ENCODE assay signal across 1 cellular context in genomic region chr13:97194473-97194872, GRCh38.
TF ChIP-seq lines count a peak whose summit lies in the region.

No MANE protein-coding gene starts in this region.

TF ChIP-seq in K562, 482 proteins besides CTCF, POLR2A, EP300 and RAD21 (continued from another document):
- TF ChIP-seq TCF3 (CRISPR knock-in tag; IDR thresholded peaks at IDR 0.05) = peak; percentile 87
- TF ChIP-seq ARID1B (IDR thresholded peaks at IDR 0.05) = peak; percentile 89
- peak; percentile 70; the same call in 1 of the 2 replicates for TF ChIP-seq ESRRA (IDR thresholded peaks at IDR 0.05; ENCODE audit: borderline replicate concordance, low read depth)
- TF ChIP-seq KLF16 (IDR thresholded peaks at IDR 0.05) = peak; percentile 64; the same call in 1 of the 2 replicates
- TF ChIP-seq SPI1 (IDR thresholded peaks at IDR 0.05; ENCODE audit: borderline replicate concordance, low read depth, low read length) = no peak
- TF ChIP-seq HDAC6 (IDR thresholded peaks at IDR 0.05; ENCODE audit: low read depth, low read length) = no peak
- 0 out of 4 replicates have a peak, but pooled peaks of 1 of the 2 experiments have one; percentile 33 for TF ChIP-seq SRF (CRISPR knock-in tag; IDR thresholded peaks at IDR 0.05)
- peak; percentile 67 for TF ChIP-seq FOSL1 (tag; conservative IDR thresholded peaks at IDR 0.05)
- peak; percentile 33; the same call in 1 of the 2 replicates for TF ChIP-seq PML (IDR thresholded peaks at IDR 0.05; ENCODE audit: low read length)
- TF ChIP-seq TBL1XR1 (IDR thresholded peaks at IDR 0.05; ENCODE audit: low read length in 2 of 2) = peak in 1 of 2 experiments; percentile 59; a peak in 1 of 4 replicates
- TF ChIP-seq SRSF1 (IDR thresholded peaks at IDR 0.05; ENCODE audit: low read depth, low read length) = no peak
- no peak for TF ChIP-seq ZKSCAN3 (CRISPR knock-in tag; IDR thresholded peaks at IDR 0.05)
- TF ChIP-seq ZNF551 (CRISPR knock-in tag; IDR thresholded peaks at IDR 0.05) = no peak
- peak; percentile 71 for TF ChIP-seq SMARCA4 (IDR thresholded peaks at IDR 0.05)
- TF ChIP-seq HEY1 (CRISPR knock-in tag; IDR thresholded peaks at IDR 0.05; ENCODE audit: borderline replicate concordance) = no peak
- no peak for TF ChIP-seq SMARCC2 (IDR thresholded peaks at IDR 0.05; ENCODE audit: low read depth)
- peak; percentile 45; the same call in 1 of the 2 replicates for TF ChIP-seq STAT5A (IDR thresholded peaks at IDR 0.05; ENCODE audit: borderline replicate concordance, low read length)
- peak; percentile 71 for TF ChIP-seq DPF2 (IDR thresholded peaks at IDR 0.05)
- 0 out of 2 replicates have a peak, but pooled peaks have one; percentile 19 for TF ChIP-seq CREM (IDR thresholded peaks at IDR 0.05; ENCODE audit: low read depth)
- 0 out of 2 replicates have a peak, but pooled peaks have one; percentile 46 for TF ChIP-seq MBD2 (IDR thresholded peaks at IDR 0.05; ENCODE audit: borderline replicate concordance, low read depth)
- no peak for TF ChIP-seq RBM34 (IDR thresholded peaks at IDR 0.05; ENCODE audit: borderline replicate concordance, insufficient read depth, low read length)
- TF ChIP-seq RCOR1 (IDR thresholded peaks at IDR 0.05; ENCODE audit: borderline replicate concordance in 1 of 2, low read depth in 2 of 2, low read length in 2 of 2) = peak in 1 of 2 experiments; percentile 60; a peak in 1 of 4 replicates
- TF ChIP-seq NR2C2 (CRISPR knock-in tag; IDR thresholded peaks at IDR 0.05) = no peak
- 0 out of 2 replicates have a peak, but pooled peaks have one; percentile 19 for TF ChIP-seq NR2C2 (tag; IDR thresholded peaks at IDR 0.05)
- peak; percentile 84 for TF ChIP-seq ETV5 (CRISPR knock-in tag; IDR thresholded peaks at IDR 0.05; ENCODE audit: low read depth)
- TF ChIP-seq ZNF57 (CRISPR knock-in tag; IDR thresholded peaks at IDR 0.05) = no peak
- no peak for TF ChIP-seq NR1H2 (CRISPR knock-in tag; IDR thresholded peaks at IDR 0.05)
- TF ChIP-seq SOX6 (IDR thresholded peaks at IDR 0.05) = peak; percentile 59
- 0 out of 2 replicates have a peak, but pooled peaks have one; percentile 23 for TF ChIP-seq RNF2 (IDR thresholded peaks at IDR 0.05)
- no peak for TF ChIP-seq NKRF (IDR thresholded peaks at IDR 0.05; ENCODE audit: borderline replicate concordance)
- TF ChIP-seq KDM1A (IDR thresholded peaks at IDR 0.05) = peak in 1 of 2 experiments; percentile 17; a peak in 1 of 4 replicates
- TF ChIP-seq TEAD1 (CRISPR knock-in tag; IDR thresholded peaks at IDR 0.05) = peak; percentile 17 to 68; a peak in 3 of 4 replicates
- TF ChIP-seq TEAD4 (IDR thresholded peaks at IDR 0.05; ENCODE audit: low read length) = peak; percentile 88
- no peak for TF ChIP-seq TEAD4 (CRISPR knock-in tag; IDR thresholded peaks at IDR 0.05; ENCODE audit: borderline replicate concordance)
- peak in 1 of 2 experiments; percentile 59; a peak in 2 of 4 replicates for TF ChIP-seq TRIM24 (IDR thresholded peaks at IDR 0.05)
- peak; percentile 31 for TF ChIP-seq CCNT2 (IDR thresholded peaks at IDR 0.05; ENCODE audit: borderline replicate concordance, extremely low read depth, insufficient read length, low read depth, low read length)
- TF ChIP-seq CREBBP (IDR thresholded peaks at IDR 0.05; ENCODE audit: low read depth, low read length) = no peak
- TF ChIP-seq CTBP1 (IDR thresholded peaks at IDR 0.05; ENCODE audit: borderline replicate concordance) = peak; percentile 41; the same call in 1 of the 2 replicates
- TF ChIP-seq ETV1 (tag; conservative IDR thresholded peaks at IDR 0.05; ENCODE audit: low read depth) = peak; percentile 85
- TF ChIP-seq CBFA2T2 (conservative IDR thresholded peaks at IDR 0.05) = peak; percentile 73
- TF ChIP-seq SMARCE1 (IDR thresholded peaks at IDR 0.05) = peak; percentile 46; the same call in 1 of the 2 replicates
- TF ChIP-seq HMBOX1 (IDR thresholded peaks at IDR 0.05) = peak; percentile 71
- TF ChIP-seq ZNF77 (CRISPR knock-in tag; IDR thresholded peaks at IDR 0.05) = no peak
- no peak for TF ChIP-seq SIX5 (IDR thresholded peaks at IDR 0.05; ENCODE audit: borderline replicate concordance in 1 of 2, insufficient read depth in 1 of 2, low read depth in 1 of 2, low read length in 2 of 2)
- TF ChIP-seq SMC3 (conservative IDR thresholded peaks at IDR 0.05; ENCODE audit: insufficient read depth, low read depth, low read length) = no peak
- peak; percentile 53; the same call in 1 of the 2 replicates for TF ChIP-seq JUND (IDR thresholded peaks at IDR 0.05; ENCODE audit: borderline replicate concordance, low read depth, low read length)
- TF ChIP-seq JUND (tag; IDR thresholded peaks at IDR 0.05; ENCODE audit: borderline replicate concordance, low read depth, low read length) = peak; percentile 51; the same call in 1 of the 3 replicates
- TF ChIP-seq NFIC (IDR thresholded peaks at IDR 0.05) = peak; percentile 87
- TF ChIP-seq HDAC3 (IDR thresholded peaks at IDR 0.05; ENCODE audit: borderline replicate concordance, partially characterized antibody) = peak; percentile 52
- no peak for TF ChIP-seq ZNF311 (CRISPR knock-in tag; IDR thresholded peaks at IDR 0.05)
- TF ChIP-seq, protein P1, sequence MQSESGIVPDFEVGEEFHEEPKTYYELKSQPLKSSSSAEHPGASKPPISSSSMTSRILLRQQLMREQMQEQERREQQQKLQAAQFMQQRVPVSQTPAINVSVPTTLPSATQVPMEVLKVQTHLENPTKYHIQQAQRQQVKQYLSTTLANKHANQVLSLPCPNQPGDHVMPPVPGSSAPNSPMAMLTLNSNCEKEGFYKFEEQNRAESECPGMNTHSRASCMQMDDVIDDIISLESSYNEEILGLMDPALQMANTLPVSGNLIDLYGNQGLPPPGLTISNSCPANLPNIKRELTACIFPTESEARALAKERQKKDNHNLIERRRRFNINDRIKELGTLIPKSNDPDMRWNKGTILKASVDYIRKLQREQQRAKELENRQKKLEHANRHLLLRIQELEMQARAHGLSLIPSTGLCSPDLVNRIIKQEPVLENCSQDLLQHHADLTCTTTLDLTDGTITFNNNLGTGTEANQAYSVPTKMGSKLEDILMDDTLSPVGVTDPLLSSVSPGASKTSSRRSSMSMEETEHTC (IDR thresholded peaks at IDR 0.05) = 0 out of 2 replicates have a peak, but pooled peaks have one; percentile 24
- peak; percentile 86 for TF ChIP-seq CBFA2T3 (IDR thresholded peaks at IDR 0.05)
- peak; percentile 68 for TF ChIP-seq GABPA (tag; conservative IDR thresholded peaks at IDR 0.05; ENCODE audit: low read depth)
